10 cellular contexts compared by ENCODE assay signal in the genomic region with DNA sequence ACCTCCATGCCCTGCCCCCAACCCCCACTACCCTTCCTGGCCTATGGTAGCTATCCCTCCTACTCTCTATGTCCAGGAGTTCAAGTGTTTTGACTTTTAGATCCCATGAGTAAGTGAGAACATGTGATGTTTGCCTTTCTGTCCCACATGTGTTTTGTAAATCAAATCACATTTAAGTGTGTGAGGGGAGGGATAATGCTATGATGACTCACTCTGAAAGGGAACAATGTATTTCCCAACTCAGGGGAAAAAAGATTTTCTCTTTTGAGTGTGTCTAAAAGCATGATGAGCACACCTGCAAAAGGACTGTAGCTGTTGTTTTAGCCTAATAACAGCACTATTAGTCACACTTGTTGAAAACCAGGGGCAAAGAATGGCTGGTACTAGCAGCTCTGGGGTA.
DNase-seq lines count a peak whose midpoint lies in the region.
"Had no signal": no experiment of that assay in that cellular context is flagged by ENCODE, and none has a peak within 500 bp of the region (broad histone marks: within the 10 kb centered on the region; RNA-seq: fewer than 3 reads in every experiment).

No MANE protein-coding gene starts in this region.

- no peaks in the 10 kb centered on the region for H3K27me3 Mint-ChIP-seq in activated T-helper 1 cell treated with anti-CD3 and anti-CD28 coated beads, Interleukin-12 subunit alpha, Interleukin-12 subunit beta, Interleukin-2, Interleukin-4 antibody, amounts not matched to agents 30 ng/mL and 10 ng/mL and 1 ng/mL, durations not matched to agents 14 hours and 24 hours and 36 hours (ENCODE audit: insufficient read depth)
- H3K27me3 Mint-ChIP-seq: dendritic cell treated with granulocyte-macrophage colony-stimulating factor and Interleukin-4, amounts not matched to agents 40 ng/mL and 50 ng/mL, for 4 days had no signal

- intact Hi-C loops in activated T-helper 1 cell treated with anti-CD3 and anti-CD28 coated beads, Interleukin-12 subunit alpha, Interleukin-12 subunit beta, Interleukin-2, Interleukin-4 antibody, amounts not matched to agents 30 ng/mL and 10 ng/mL and 1 ng/mL, durations not matched to agents 14 hours and 24 hours and 36 hours (cut with micrococcal nuclease): loop anchor here (1.0 kb wide), 2 partner anchors 10 to 20 kb away; no protein-coding TSS in a partner anchor
- intact Hi-C loops in head of caudate nucleus (cut with DNase I): no loop called here

- DNase-seq in AG08395 (ENCODE audit: low spot score): peak; percentile 64
- DNase-seq in H4 (ENCODE audit: low spot score): peak; percentile 50
- DNase-seq in activated T-helper 1 cell treated with anti-CD3 and anti-CD28 coated beads, Interleukin-12 subunit alpha, Interleukin-12 subunit beta, Interleukin-2, Interleukin-4 antibody, amounts not matched to agents 30 ng/mL and 10 ng/mL and 1 ng/mL, durations not matched to agents 14 hours and 24 hours and 36 hours (ENCODE audit: low spot score): no peak
- peak; percentile 90 for DNase-seq in iris pigment epithelial cell (ENCODE audit: low read depth)
- DNase-seq in head of caudate nucleus: no peak
- DNase-seq in midbrain (lab: John Stamatoyannopoulos, UW): no peak
- no peak for DNase-seq in GM19240 (ENCODE audit: insufficient read length, low spot score)
- DNase-seq in effector CD4-positive, alpha-beta T cell: no peak

- peaks cover 53% of the 10 kb centered on the region for H3K4me1 Mint-ChIP-seq in activated T-helper 1 cell treated with anti-CD3 and anti-CD28 coated beads, Interleukin-12 subunit alpha, Interleukin-12 subunit beta, Interleukin-2, Interleukin-4 antibody, amounts not matched to agents 30 ng/mL and 10 ng/mL and 1 ng/mL, durations not matched to agents 14 hours and 24 hours and 36 hours (ENCODE audit: low read depth)

- peak overlapping the region; percentile 61 for H3K27ac Mint-ChIP-seq in activated T-helper 1 cell treated with anti-CD3 and anti-CD28 coated beads, Interleukin-12 subunit alpha, Interleukin-12 subunit beta, Interleukin-2, Interleukin-4 antibody, amounts not matched to agents 30 ng/mL and 10 ng/mL and 1 ng/mL, durations not matched to agents 14 hours and 24 hours and 36 hours
- H3K27ac Mint-ChIP-seq: dendritic cell treated with granulocyte-macrophage colony-stimulating factor and Interleukin-4, amounts not matched to agents 40 ng/mL and 50 ng/mL, for 4 days; natural killer cell treated with Interleukin-12 subunit alpha and Interleukin-12 subunit beta and Interleukin-15 and Interleukin-18, amount 100 ng/mL, for 72 hours had no signal

- peaks cover 36% of the 10 kb centered on the region for H3K36me3 Mint-ChIP-seq in activated T-helper 1 cell treated with anti-CD3 and anti-CD28 coated beads, Interleukin-12 subunit alpha, Interleukin-12 subunit beta, Interleukin-2, Interleukin-4 antibody, amounts not matched to agents 30 ng/mL and 10 ng/mL and 1 ng/mL, durations not matched to agents 14 hours and 24 hours and 36 hours (ENCODE audit: low read depth)
- H3K36me3 Mint-ChIP-seq: natural killer cell treated with Interleukin-12 subunit alpha and Interleukin-12 subunit beta and Interleukin-15 and Interleukin-18, amount 100 ng/mL, for 72 hours had no signal

- H3K4me3 Mint-ChIP-seq in activated T-helper 1 cell treated with anti-CD3 and anti-CD28 coated beads, Interleukin-12 subunit alpha, Interleukin-12 subunit beta, Interleukin-2, Interleukin-4 antibody, amounts not matched to agents 30 ng/mL and 10 ng/mL and 1 ng/mL, durations not matched to agents 14 hours and 24 hours and 36 hours: no peak overlapping the region
- H3K4me3 Mint-ChIP-seq: dendritic cell treated with granulocyte-macrophage colony-stimulating factor and Interleukin-4, amounts not matched to agents 40 ng/mL and 50 ng/mL, for 4 days; natural killer cell treated with Interleukin-12 subunit alpha and Interleukin-12 subunit beta and Interleukin-15 and Interleukin-18, amount 100 ng/mL, for 72 hours had no signal

- H3K9me3 Mint-ChIP-seq in activated T-helper 1 cell treated with anti-CD3 and anti-CD28 coated beads, Interleukin-12 subunit alpha, Interleukin-12 subunit beta, Interleukin-2, Interleukin-4 antibody, amounts not matched to agents 30 ng/mL and 10 ng/mL and 1 ng/mL, durations not matched to agents 14 hours and 24 hours and 36 hours: peaks cover 4% of the 10 kb centered on the region
- H3K9me3 Mint-ChIP-seq: dendritic cell treated with granulocyte-macrophage colony-stimulating factor and Interleukin-4, amounts not matched to agents 40 ng/mL and 50 ng/mL, for 4 days; natural killer cell treated with Interleukin-12 subunit alpha and Interleukin-12 subunit beta and Interleukin-15 and Interleukin-18, amount 100 ng/mL, for 72 hours had no signal

Comparison
In these comparisons a context has a peak if more than half of its experiments do, and no peak if none do; other contexts are left out.
1. DNase-seq: peak in AG08395 (single experiment), H4 (single experiment) and iris pigment epithelial cell (single experiment); none in activated T-helper 1 cell treated with anti-CD3 and anti-CD28 coated beads, Interleukin-12 subunit alpha, Interleukin-12 subunit beta, Interleukin-2, Interleukin-4 antibody, amounts not matched to agents 30 ng/mL and 10 ng/mL and 1 ng/mL, durations not matched to agents 14 hours and 24 hours and 36 hours (single experiment), head of caudate nucleus (0 of 42), midbrain (single experiment), GM19240 (single experiment) and effector CD4-positive, alpha-beta T cell (single experiment).